8 cellular contexts compared by ENCODE assay signal in the genomic region with DNA sequence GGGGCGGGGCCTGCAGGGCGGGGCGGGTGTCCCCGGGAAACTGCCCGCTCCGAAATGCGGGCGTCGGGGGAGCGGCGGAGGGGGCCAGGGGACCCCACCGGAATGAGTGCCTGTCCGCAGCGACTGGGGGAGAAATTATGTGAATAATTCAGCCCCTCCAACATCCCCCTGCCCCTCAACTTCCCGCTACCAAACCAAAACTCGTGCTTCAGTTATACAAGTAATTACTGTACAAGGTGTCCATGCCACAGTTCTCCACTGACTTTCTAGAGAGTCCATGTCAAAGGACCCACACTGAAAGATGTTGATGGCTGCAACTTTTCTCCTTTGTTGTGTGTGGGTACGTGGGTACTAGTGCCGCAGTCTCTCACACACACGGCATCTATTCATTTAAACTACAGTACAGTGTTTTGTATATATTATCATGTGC. TPM values are rescaled to one million over a fixed set of nuclear protein-coding genes. Genes with fewer than 3 reads are reported as not detected.
A peak's percentile ranks its signal among the peaks of the same experiment; 100 is the strongest.
DNase-seq lines count a peak whose midpoint lies in the region; ATAC-seq and TF ChIP-seq lines count a peak whose summit lies in the region.

No MANE protein-coding gene starts in this region.

- H3K4me3 ChIP-seq in OCI-LY3 (ENCODE audit: low read length) = peak overlapping the region; percentile 95
- peak overlapping the region; percentile 68 to 97 (median 90) for H3K4me3 ChIP-seq in dorsolateral prefrontal cortex
- H3K4me3 ChIP-seq in upper lobe of right lung = peak overlapping the region; percentile 93

- intact Hi-C loops in activated naive CD4-positive, alpha-beta T cell treated with anti-CD3 and anti-CD28 coated beads for 36 hours (cut with micrococcal nuclease) = loop anchor here (1.0 to 10.0 kb wide), 20 partner anchors 27 to 546 kb away; partner anchors contain the start of genes AMDHD1, CCDC38, CFAP54 and LTA4H
- intact Hi-C loops in dorsolateral prefrontal cortex (cut with DNase I) = loop anchor here (1.0 to 5.0 kb wide), 9 partner anchors 87 to 363 kb away; partner anchors contain the start of genes CFAP54 (in 1 of the 2) and LTA4H (in 1 of the 2)
- intact Hi-C loops in upper lobe of right lung (cut with DNase I) = no loop called here

- peak overlapping the region; percentile 94 for H3K27ac Mint-ChIP-seq in activated naive CD4-positive, alpha-beta T cell treated with anti-CD3 and anti-CD28 coated beads for 36 hours
- H3K27ac Mint-ChIP-seq in mesothelial cell of epicardium = peak overlapping the region; percentile 89

- H3K27me3 ChIP-seq in OCI-LY3 (ENCODE audit: low read depth, low read length) (no peaks in the 10 kb centered on the region), dorsolateral prefrontal cortex (no peaks in the 10 kb centered on the region), upper lobe of right lung (no peaks in the 10 kb centered on the region)

- H3K36me3 ChIP-seq in OCI-LY3 (replicated peaks; ENCODE audit: low read depth, low read length) (no peaks in the 10 kb centered on the region), upper lobe of right lung (no peaks in the 10 kb centered on the region)

- H4K20me1 ChIP-seq in OCI-LY3 (ENCODE audit: insufficient read depth, low read length) = peaks cover 25% of the 10 kb centered on the region

- CTCF ChIA-PET in activated naive CD4-positive, alpha-beta T cell treated with anti-CD3 and anti-CD28 coated beads for 36 hours (lab: Charles Lee) = interaction anchor here (0.7 to 5.0 kb wide), 27 partner anchors 11 to 342 kb away, joined by 3 to 33 read pairs (median 5); partner anchors contain the start of gene CFAP54

- H3K27ac ChIP-seq in OCI-LY3 (ENCODE audit: low read length) = peak overlapping the region; percentile 52
- peak overlapping the region; percentile 67 to 100 (median 99) for H3K27ac ChIP-seq in dorsolateral prefrontal cortex
- H3K27ac ChIP-seq in upper lobe of right lung = peak overlapping the region; percentile 99

- peaks cover 32% of the 10 kb centered on the region for H3K4me1 ChIP-seq in OCI-LY3 (ENCODE audit: low read length)
- H3K4me1 ChIP-seq in upper lobe of right lung = peaks cover 18% of the 10 kb centered on the region

- ATAC-seq in HG02938 (IDR thresholded peaks at IDR 0.05; ENCODE audit: unreplicated experiment) (peak; percentile 0), upper lobe of right lung (peak; percentile 2)

- peak overlapping the region; percentile 97 for H3K4me2 ChIP-seq in OCI-LY3 (ENCODE audit: low read length)

- DNase-seq in activated naive CD4-positive, alpha-beta T cell treated with anti-CD3 and anti-CD28 coated beads for 36 hours = no peak
- no peak for DNase-seq in activated naive CD4-positive, alpha-beta T cell treated with Interleukin-2 at 50 U/mL for 16 hours
- DNase-seq in dorsolateral prefrontal cortex (no peak), mesothelial cell of epicardium (ENCODE audit: low spot score in 2 of 2, unreplicated experiment in 2 of 2) (no peak), upper lobe of right lung (no peak), SKM-1 (lab: John Stamatoyannopoulos, UW; ENCODE audit: unreplicated experiment) (no peak)

- H3K27me3 Mint-ChIP-seq in activated naive CD4-positive, alpha-beta T cell treated with anti-CD3 and anti-CD28 coated beads for 36 hours (ENCODE audit: low read depth) = no peaks in the 10 kb centered on the region
- no peaks in the 10 kb centered on the region for H3K27me3 Mint-ChIP-seq in mesothelial cell of epicardium (ENCODE audit: low read depth)

- H3K36me3 Mint-ChIP-seq in activated naive CD4-positive, alpha-beta T cell treated with anti-CD3 and anti-CD28 coated beads for 36 hours (ENCODE audit: low read depth) = no peaks in the 10 kb centered on the region
- H3K36me3 Mint-ChIP-seq in mesothelial cell of epicardium = no peaks in the 10 kb centered on the region

- peak overlapping the region; percentile 100 for H2AFZ ChIP-seq in OCI-LY3 (ENCODE audit: low read depth, low read length)

- peaks cover 40% of the 10 kb centered on the region for H3K79me2 ChIP-seq in OCI-LY3 (ENCODE audit: low read length)

- TF ChIP-seq CTCF in OCI-LY3 (IDR thresholded peaks at IDR 0.05; ENCODE audit: low read depth, low read length) = no peak
- TF ChIP-seq CTCF in dorsolateral prefrontal cortex (IDR thresholded peaks at IDR 0.05 in 54 of 56, conservative IDR thresholded peaks at IDR 0.05 in 2 of 56; ENCODE audit: low read depth in 1 of 56, partially characterized antibody in 56 of 56) = peak in 6 of 56 donors; percentile 0 to 19 (median 4)
- TF ChIP-seq CTCF in mesothelial cell of epicardium (IDR thresholded peaks at IDR 0.05; ENCODE audit: unreplicated experiment) = no peak
- no peak for TF ChIP-seq CTCF in upper lobe of right lung (IDR thresholded peaks at IDR 0.05)

- no peaks in the 10 kb centered on the region for H3K9me3 Mint-ChIP-seq in activated naive CD4-positive, alpha-beta T cell treated with anti-CD3 and anti-CD28 coated beads for 36 hours
- H3K9me3 Mint-ChIP-seq in mesothelial cell of epicardium = no peaks in the 10 kb centered on the region

- H3K9me3 ChIP-seq in OCI-LY3 (ENCODE audit: insufficient read depth, low read length) (no peaks in the 10 kb centered on the region), upper lobe of right lung (no peaks in the 10 kb centered on the region)

- peak overlapping the region; percentile 78 for H3K9ac ChIP-seq in OCI-LY3 (ENCODE audit: low read length)

- peaks cover 30% of the 10 kb centered on the region for H3K4me1 Mint-ChIP-seq in activated naive CD4-positive, alpha-beta T cell treated with anti-CD3 and anti-CD28 coated beads for 36 hours (ENCODE audit: low read depth)
- H3K4me1 Mint-ChIP-seq in mesothelial cell of epicardium = peaks cover 37% of the 10 kb centered on the region

- peak overlapping the region; percentile 81 for H3K4me3 Mint-ChIP-seq in activated naive CD4-positive, alpha-beta T cell treated with anti-CD3 and anti-CD28 coated beads for 36 hours
- H3K4me3 Mint-ChIP-seq in mesothelial cell of epicardium = peak overlapping the region; percentile 96

RNA-seq across cellular contexts. Expression of gene CDK17, which starts 0.4 kb away (rescaled TPM):
- total RNA-seq in activated naive CD4-positive, alpha-beta T cell treated with anti-CD3 and anti-CD28 coated beads for 36 hours = 10 to 100 TPM; 41.4 to 45.8 TPM
- total RNA-seq in dorsolateral prefrontal cortex (100 to 1,000 TPM in 46 of 120 experiments, 10 to 100 TPM in 74; 56.6 to 132 (median 97.6) TPM), mesothelial cell of epicardium (38.9 to 40.5 TPM (median 39.1 TPM) in 3 replicates), upper lobe of right lung (47.1 TPM)
